Comparison of ENCODE assay signal across 27 cellular contexts in the genomic region with DNA sequence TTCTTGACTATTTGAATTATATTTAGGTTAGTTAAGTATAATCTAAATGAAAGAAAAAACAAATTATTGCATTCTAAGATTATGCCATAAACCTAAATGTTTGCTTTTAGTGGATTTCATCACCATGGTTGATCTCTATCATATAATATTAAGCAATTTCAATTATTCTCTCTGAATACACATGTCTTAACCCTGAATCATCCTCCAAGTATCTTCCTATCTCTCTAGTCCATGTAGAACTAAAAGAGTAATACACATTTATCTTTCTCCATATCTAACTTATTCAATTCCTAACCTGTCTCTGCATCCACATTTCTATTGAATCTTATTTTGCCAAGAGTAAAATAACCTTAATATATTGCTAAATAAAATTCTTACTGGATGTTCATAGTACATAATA. TPM values are rescaled to one million over a fixed set of nuclear protein-coding genes. Genes with fewer than 3 reads are reported as not detected.
"Had no signal": no experiment of that assay in that cellular context is flagged by ENCODE, and none has a peak within 500 bp of the region (broad histone marks: within the 10 kb centered on the region; RNA-seq: fewer than 3 reads in every experiment).

No MANE protein-coding gene starts in this region.

- H3K4me1 Mint-ChIP-seq: naive thymus-derived CD8-positive, alpha-beta T cell; nephron progenitor cell; stimulated activated naive CD8-positive, alpha-beta T cell treated with anti-CD3 and anti-CD28 coated beads, Interleukin-15, amount 100 ng/mL, for 72 hours had no signal

- H3K27me3 ChIP-seq: foreskin keratinocyte, gastroesophageal sphincter, heart left ventricle, hepatocyte, right atrium auricular region, suprapubic skin, transverse colon, upper lobe of right lung, uterus had no signal

- H3K4me3 ChIP-seq: coronary artery, gastroesophageal sphincter, heart left ventricle, hepatocyte, lower lobe of right lung, prostate gland, right atrium auricular region, smooth muscle cell, suprapubic skin, transverse colon, upper lobe of right lung, uterus had no signal

- H3K27ac ChIP-seq: coronary artery, foreskin keratinocyte, gastroesophageal sphincter, heart left ventricle, hepatocyte, lower lobe of right lung, prostate gland, right atrium auricular region, suprapubic skin, transverse colon, upper lobe of right lung, uterus had no signal

- H3K27me3 Mint-ChIP-seq: stimulated activated naive CD8-positive, alpha-beta T cell treated with anti-CD3 and anti-CD28 coated beads, Interleukin-15, amount 100 ng/mL, for 72 hours had no signal

- H3K36me3 Mint-ChIP-seq: naive thymus-derived CD8-positive, alpha-beta T cell had no signal

- H3K36me3 ChIP-seq: gastroesophageal sphincter, heart left ventricle, lower lobe of right lung, prostate gland, right atrium auricular region, suprapubic skin, transverse colon, upper lobe of right lung, uterus had no signal

- H3K9me3 ChIP-seq: gastroesophageal sphincter, heart left ventricle, lower lobe of right lung, prostate gland, right atrium auricular region, suprapubic skin, transverse colon, upper lobe of right lung, uterus had no signal

- H3K27ac Mint-ChIP-seq: naive thymus-derived CD8-positive, alpha-beta T cell; nephron progenitor cell; stimulated activated naive CD8-positive, alpha-beta T cell treated with anti-CD3 and anti-CD28 coated beads, Interleukin-15, amount 100 ng/mL, for 72 hours had no signal

- H3K9me3 Mint-ChIP-seq: naive thymus-derived CD8-positive, alpha-beta T cell; nephron progenitor cell; stimulated activated naive CD8-positive, alpha-beta T cell treated with anti-CD3 and anti-CD28 coated beads, Interleukin-15, amount 100 ng/mL, for 72 hours had no signal

- H3K4me3 Mint-ChIP-seq: naive thymus-derived CD8-positive, alpha-beta T cell; nephron progenitor cell; stimulated activated naive CD8-positive, alpha-beta T cell treated with anti-CD3 and anti-CD28 coated beads, Interleukin-15, amount 100 ng/mL, for 72 hours had no signal

- DNase-seq: dermis blood vessel endothelial cell; effector memory CD4-positive, alpha-beta T cell; heart left ventricle; left ventricle myocardium superior; lower lobe of right lung; naive thymus-derived CD8-positive, alpha-beta T cell; nephron progenitor cell; nucleus accumbens; stimulated activated CD4-positive, alpha-beta T cell treated with anti-CD3 and anti-CD28 coated beads, Interleukin-12 subunit alpha, Interleukin-12 subunit beta, amount 100 ng/mL, for 4 hours; stimulated activated CD4-positive, alpha-beta T cell treated with anti-CD3 and anti-CD28 coated beads, Interleukin-1b, Interleukin-23, amount 100 ng/mL, for 48 hours; stimulated activated CD4-positive, alpha-beta T cell treated with anti-CD3 and anti-CD28 coated beads, Interleukin-4, amount 100 ng/mL, for 1 hour; stimulated activated CD8-positive, alpha-beta memory T cell treated with anti-CD3 and anti-CD28 coated beads, Interleukin-4, amount 100 ng/mL, for 48 hours; stimulated activated naive CD4-positive, alpha-beta T cell; stimulated activated naive CD8-positive, alpha-beta T cell treated with anti-CD3 and anti-CD28 coated beads, Interleukin-15, amount 100 ng/mL, for 72 hours; transverse colon; upper lobe of right lung; uterus had no signal

- ATAC-seq: foreskin keratinocyte; gastroesophageal sphincter; heart left ventricle; left ventricle myocardium superior; lower lobe of right lung; naive thymus-derived CD8-positive, alpha-beta T cell; sciatic nerve; stimulated activated naive CD8-positive, alpha-beta T cell treated with anti-CD3 and anti-CD28 coated beads, Interleukin-15, amount 100 ng/mL, for 72 hours; upper lobe of right lung had no signal

- H3K4me1 ChIP-seq: foreskin keratinocyte, gastroesophageal sphincter, heart left ventricle, lower lobe of right lung, prostate gland, right atrium auricular region, suprapubic skin, transverse colon, upper lobe of right lung, uterus had no signal

RNA-seq across cellular contexts. Expression of a gene that starts 59.6 kb away (rescaled TPM):
- total RNA-seq: dermis blood vessel endothelial cell; foreskin keratinocyte; myocyte; naive thymus-derived CD8-positive, alpha-beta T cell; smooth muscle cell had no signal
